In the genomic region with DNA sequence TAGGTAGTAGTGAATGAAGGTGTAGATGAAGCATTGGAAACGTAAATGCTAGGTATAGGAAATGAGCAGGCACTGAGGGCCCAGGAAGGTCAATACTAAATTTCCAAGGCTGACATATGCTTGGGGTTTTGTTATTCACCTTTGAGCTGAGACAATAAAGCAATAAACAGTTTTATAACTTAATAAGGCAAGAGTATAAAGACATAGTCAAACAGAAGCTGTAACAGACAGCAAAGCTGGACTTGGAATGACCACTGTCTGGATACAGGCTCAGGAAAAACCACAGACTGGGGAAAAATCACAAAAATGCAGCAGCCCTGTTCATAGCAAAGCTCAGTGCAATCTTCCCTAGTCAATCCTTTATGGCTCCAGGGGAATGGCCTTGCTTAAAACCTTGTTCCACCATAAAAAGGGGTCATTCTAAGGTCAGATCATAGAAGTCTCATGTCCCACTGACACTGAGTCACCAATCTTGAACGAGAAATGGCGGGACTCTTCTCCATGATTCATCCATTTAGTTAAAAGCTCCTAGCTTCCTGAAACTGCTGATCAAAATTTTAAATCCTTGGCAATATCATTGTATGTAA, we compare ENCODE assay signal across 17 cellular contexts.
A peak's percentile ranks its signal among the peaks of the same experiment; 100 is the strongest.
DNase-seq lines count a peak whose midpoint lies in the region; ATAC-seq and TF ChIP-seq lines count a peak whose summit lies in the region.
"Had no signal": no experiment of that assay in that cellular context is flagged by ENCODE, and none has a peak within 500 bp of the region (broad histone marks: within the 10 kb centered on the region; RNA-seq: fewer than 3 reads in every experiment).

No MANE protein-coding gene starts in this region.

- no TSS peak for BruUV-seq in A673 (replicated peaks; lab: Mats Ljungman, UMichigan)

- H3K9me3 Mint-ChIP-seq in chondrocyte (ENCODE audit: low read depth) (peaks cover 17% of the 10 kb centered on the region), WTC11 (peaks cover 74% of the 10 kb centered on the region)
- no peaks in the 10 kb centered on the region for H3K9me3 Mint-ChIP-seq in activated naive CD4-positive, alpha-beta T cell treated with anti-CD3 and anti-CD28 coated beads, Interleukin-2, amount 10 ng/mL, durations not matched to agents 7 days and 5 days
- H3K9me3 Mint-ChIP-seq: type B pancreatic cell had no signal

- ATAC-seq in left colon = peak; percentile 93
- no peak for ATAC-seq in WTC11
- ATAC-seq: heart right ventricle had no signal

- peaks cover 10% of the 10 kb centered on the region for H3K9me3 ChIP-seq in A673 (ENCODE audit: low read depth, low read length, poor library complexity, severe bottlenecking)
- H3K9me3 ChIP-seq: adrenal gland, neutrophil had no signal

- POLR2A ChIA-PET in A673 (lab: Charles Lee; ENCODE audit: low non-redundant PET) = no interaction called here
- POLR2A ChIA-PET in HEK293T (lab: Yijun Ruan, JAX) = no interaction called here
- POLR2A ChIA-PET in WTC11 (lab: Charles Lee) = no interaction called here

- intact Hi-C loops in A673 (cut with micrococcal nuclease; ENCODE audit: unreplicated experiment) (no loop called here), left colon (cut with DNase I, micrococcal nuclease) (no loop called here)

- CTCF ChIA-PET in A673 (lab: Charles Lee) (no interaction called here), HEK293T (lab: Yijun Ruan, JAX) (no interaction called here), WTC11 (lab: Charles Lee) (no interaction called here)
- CTCF ChIA-PET in activated naive CD4-positive, alpha-beta T cell treated with anti-CD3 and anti-CD28 coated beads, Interleukin-2, amount 10 ng/mL, durations not matched to agents 7 days and 5 days (lab: Charles Lee) = no interaction called here

- no peaks in the 10 kb centered on the region for H3K4me1 ChIP-seq in A673 (ENCODE audit: insufficient read depth, low read length, poor library complexity, severe bottlenecking)
- H3K4me1 ChIP-seq: adrenal gland, heart right ventricle, left ventricle myocardium inferior had no signal

- H3K27me3 Mint-ChIP-seq in chondrocyte (ENCODE audit: low read depth) (no peaks in the 10 kb centered on the region), WTC11 (ENCODE audit: low read depth) (peaks cover 6% of the 10 kb centered on the region; the same call in 1 of the 2 replicates)
- peaks cover 3% of the 10 kb centered on the region for H3K27me3 Mint-ChIP-seq in activated naive CD4-positive, alpha-beta T cell treated with anti-CD3 and anti-CD28 coated beads, Interleukin-2, amount 10 ng/mL, durations not matched to agents 7 days and 5 days
- H3K27me3 Mint-ChIP-seq: type B pancreatic cell had no signal

- H3K27ac Mint-ChIP-seq in chondrocyte (ENCODE audit: unreplicated experiment) (peak overlapping the region; percentile 89), WTC11 (no peak overlapping the region)
- no peak overlapping the region for H3K27ac Mint-ChIP-seq in activated naive CD4-positive, alpha-beta T cell treated with anti-CD3 and anti-CD28 coated beads, Interleukin-2, amount 10 ng/mL, durations not matched to agents 7 days and 5 days
- H3K27ac Mint-ChIP-seq: type B pancreatic cell had no signal

- H3K36me3 Mint-ChIP-seq in chondrocyte (ENCODE audit: low read depth) (peaks cover 3% of the 10 kb centered on the region), WTC11 (peaks cover 56% of the 10 kb centered on the region)
- H3K36me3 Mint-ChIP-seq in activated naive CD4-positive, alpha-beta T cell treated with anti-CD3 and anti-CD28 coated beads, Interleukin-2, amount 10 ng/mL, durations not matched to agents 7 days and 5 days = no peaks in the 10 kb centered on the region
- H3K36me3 Mint-ChIP-seq: type B pancreatic cell had no signal

- TF ChIP-seq CTCF in A673 (conservative IDR thresholded peaks at IDR 0.05; ENCODE audit: low read depth, low read length) (no peak), chondrocyte (IDR thresholded peaks at IDR 0.05) (no peak), WTC11 (IDR thresholded peaks at IDR 0.05) (no peak)

- H3K27me3 ChIP-seq in A673 (replicated peaks; ENCODE audit: insufficient read depth, low read depth, low read length, poor library complexity) = no peaks in the 10 kb centered on the region
- H3K27me3 ChIP-seq: adrenal gland, heart right ventricle, neutrophil had no signal

- no peak overlapping the region for H3K4me3 ChIP-seq in A673 (ENCODE audit: low read depth, low read length, poor library complexity, severe bottlenecking)
- H3K4me3 ChIP-seq: adrenal gland, heart right ventricle, left ventricle myocardium inferior had no signal

- no peaks in the 10 kb centered on the region for H3K36me3 ChIP-seq in A673 (ENCODE audit: insufficient read depth, low read length, poor library complexity, severe bottlenecking)
- H3K36me3 ChIP-seq: adrenal gland, heart right ventricle, left ventricle myocardium inferior, neutrophil had no signal

- no peak overlapping the region for H3K27ac ChIP-seq in A673 (ENCODE audit: low read depth, low read length, poor library complexity, severe bottlenecking)
- H3K27ac ChIP-seq: adrenal gland, heart right ventricle, left ventricle myocardium inferior, neutrophil had no signal

- DNase-seq in A673 (ENCODE audit: low spot score) (peak; percentile 33), HuH-7 (ENCODE audit: low spot score) (peak; percentile 5), chondrocyte (ENCODE audit: low spot score) (no peak), left colon (peak in 1 of 2 donors; percentile 44), HEK293T (ENCODE audit: extremely low spot score) (no peak), WTC11 (ENCODE audit: low spot score) (no peak)
- DNase-seq in stimulated activated CD4-positive, alpha-beta T cell treated with anti-CD3 and anti-CD28 coated beads, Interleukin-2, amount 100 ng/mL, for 48 hours = no peak
- no peak for DNase-seq in activated naive CD4-positive, alpha-beta T cell treated with anti-CD3 and anti-CD28 coated beads, Interleukin-2, amount 10 ng/mL, durations not matched to agents 7 days and 5 days
- DNase-seq: activated T-cell treated with anti-CD3 and anti-CD28 coated beads, Interleukin-2, amount 50 U/mL, for 1 hour; adrenal gland; DMS79 treated with DMSO at 0.1 percent for 48 hours; effector CD4-positive, alpha-beta T cell; heart right ventricle; left ventricle myocardium inferior; SW 1271 had no signal

- no peak overlapping the region for H3K4me3 Mint-ChIP-seq in chondrocyte (ENCODE audit: unreplicated experiment)
- no peak overlapping the region for H3K4me3 Mint-ChIP-seq in activated naive CD4-positive, alpha-beta T cell treated with anti-CD3 and anti-CD28 coated beads, Interleukin-2, amount 10 ng/mL, durations not matched to agents 7 days and 5 days
- no peak overlapping the region for H3K4me3 Mint-ChIP-seq in WTC11
- H3K4me3 Mint-ChIP-seq: type B pancreatic cell had no signal

- peaks cover 44% of the 10 kb centered on the region for H3K4me1 Mint-ChIP-seq in chondrocyte (ENCODE audit: low read depth)
- no peaks in the 10 kb centered on the region for H3K4me1 Mint-ChIP-seq in activated naive CD4-positive, alpha-beta T cell treated with anti-CD3 and anti-CD28 coated beads, Interleukin-2, amount 10 ng/mL, durations not matched to agents 7 days and 5 days
- no peaks in the 10 kb centered on the region for H3K4me1 Mint-ChIP-seq in WTC11

TF ChIP-seq in HEK293T, 16 proteins besides CTCF, POLR2A, EP300 and RAD21:
- TF ChIP-seq LEF1 (IDR thresholded peaks at IDR 0.05; ENCODE audit: borderline replicate concordance) (no peak), PKNOX1 (IDR thresholded peaks at IDR 0.05) (no peak)
TF ChIP-seq in HEK293T: peak in this region for 0.

TF ChIP-seq in WTC11, 78 proteins besides CTCF, POLR2A, EP300 and RAD21 (continues in another document):
- TF ChIP-seq, protein P1, sequence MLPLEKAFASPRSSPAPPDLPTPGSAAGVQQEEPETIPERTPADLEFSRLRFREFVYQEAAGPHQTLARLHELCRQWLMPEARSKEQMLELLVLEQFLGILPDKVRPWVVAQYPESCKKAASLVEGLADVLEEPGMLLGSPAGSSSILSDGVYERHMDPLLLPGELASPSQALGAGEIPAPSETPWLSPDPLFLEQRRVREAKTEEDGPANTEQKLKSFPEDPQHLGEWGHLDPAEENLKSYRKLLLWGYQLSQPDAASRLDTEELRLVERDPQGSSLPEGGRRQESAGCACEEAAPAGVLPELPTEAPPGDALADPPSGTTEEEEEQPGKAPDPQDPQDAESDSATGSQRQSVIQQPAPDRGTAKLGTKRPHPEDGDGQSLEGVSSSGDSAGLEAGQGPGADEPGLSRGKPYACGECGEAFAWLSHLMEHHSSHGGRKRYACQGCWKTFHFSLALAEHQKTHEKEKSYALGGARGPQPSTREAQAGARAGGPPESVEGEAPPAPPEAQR (CRISPR knock-in tag; IDR thresholded peaks at IDR 0.05) = no peak
- no peak for TF ChIP-seq NR2C2 (CRISPR knock-in tag; IDR thresholded peaks at IDR 0.05)
- TF ChIP-seq NFATC4 (CRISPR knock-in tag; IDR thresholded peaks at IDR 0.05) = no peak
- TF ChIP-seq KAT7 (CRISPR knock-in tag; IDR thresholded peaks at IDR 0.05; ENCODE audit: borderline replicate concordance) = no peak
- no peak for TF ChIP-seq FOXK1 (CRISPR knock-in tag; IDR thresholded peaks at IDR 0.05)
- TF ChIP-seq, protein P2, sequence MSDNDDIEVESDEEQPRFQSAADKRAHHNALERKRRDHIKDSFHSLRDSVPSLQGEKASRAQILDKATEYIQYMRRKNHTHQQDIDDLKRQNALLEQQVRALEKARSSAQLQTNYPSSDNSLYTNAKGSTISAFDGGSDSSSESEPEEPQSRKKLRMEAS (CRISPR knock-in tag; IDR thresholded peaks at IDR 0.05) = no peak
- no peak for TF ChIP-seq FOXJ3 (CRISPR knock-in tag; IDR thresholded peaks at IDR 0.05; ENCODE audit: borderline replicate concordance)
- TF ChIP-seq, protein P3, sequence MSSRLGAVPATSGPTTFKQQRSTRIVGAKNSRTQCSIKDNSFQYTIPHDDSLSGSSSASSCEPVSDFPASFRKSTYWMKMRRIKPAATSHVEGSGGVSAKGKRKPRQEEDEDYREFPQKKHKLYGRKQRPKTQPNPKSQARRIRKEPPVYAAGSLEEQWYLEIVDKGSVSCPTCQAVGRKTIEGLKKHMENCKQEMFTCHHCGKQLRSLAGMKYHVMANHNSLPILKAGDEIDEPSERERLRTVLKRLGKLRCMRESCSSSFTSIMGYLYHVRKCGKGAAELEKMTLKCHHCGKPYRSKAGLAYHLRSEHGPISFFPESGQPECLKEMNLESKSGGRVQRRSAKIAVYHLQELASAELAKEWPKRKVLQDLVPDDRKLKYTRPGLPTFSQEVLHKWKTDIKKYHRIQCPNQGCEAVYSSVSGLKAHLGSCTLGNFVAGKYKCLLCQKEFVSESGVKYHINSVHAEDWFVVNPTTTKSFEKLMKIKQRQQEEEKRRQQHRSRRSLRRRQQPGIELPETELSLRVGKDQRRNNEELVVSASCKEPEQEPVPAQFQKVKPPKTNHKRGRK (CRISPR knock-in tag; IDR thresholded peaks at IDR 0.05; ENCODE audit: borderline replicate concordance) = no peak

Comparison
In these comparisons a context has a peak if more than half of its experiments do, and no peak if none do; other contexts are left out.
1. DNase-seq: peak in A673 (single experiment) and HuH-7 (single experiment); none in chondrocyte (single experiment), stimulated activated CD4-positive, alpha-beta T cell treated with anti-CD3 and anti-CD28 coated beads, Interleukin-2, amount 100 ng/mL, for 48 hours (0 of 2), activated naive CD4-positive, alpha-beta T cell treated with anti-CD3 and anti-CD28 coated beads, Interleukin-2, amount 10 ng/mL, durations not matched to agents 7 days and 5 days (single experiment), HEK293T (single experiment) and WTC11 (single experiment).